ENCODE assay signal across 20 cellular contexts in genomic region chr5:544675-545330, GRCh38. TPM values are rescaled to one million over a fixed set of nuclear protein-coding genes. Genes with fewer than 3 reads are reported as not detected.
DNase-seq lines count a peak whose midpoint lies in the region; ATAC-seq and TF ChIP-seq lines count a peak whose summit lies in the region.
"Had no signal": no experiment of that assay in that cellular context is flagged by ENCODE, and none has a peak within 500 bp of the region (broad histone marks: within the 10 kb centered on the region; RNA-seq: fewer than 3 reads in every experiment).

No MANE protein-coding gene starts in this region.

- peak overlapping the region; percentile 56 for H3K4me2 ChIP-seq in SU-DHL-6 (ENCODE audit: low read depth, low read length, poor library complexity, severe bottlenecking)

- no peak overlapping the region for H3K4me3 ChIP-seq in SU-DHL-6 (ENCODE audit: insufficient read depth, low read length, poor library complexity, severe bottlenecking)
- H3K4me3 ChIP-seq: mucosa of descending colon had no signal

- no peaks in the 10 kb centered on the region for H4K20me1 ChIP-seq in SU-DHL-6 (ENCODE audit: low read depth, low read length)

- TF ChIP-seq CTCF in GM12872 (IDR thresholded peaks at IDR 0.05; ENCODE audit: insufficient read depth, low read depth, low read length) (0 out of 3 replicates have a peak, but pooled peaks have one; percentile 7), SU-DHL-6 (IDR thresholded peaks at IDR 0.05; ENCODE audit: insufficient read depth, low read length, poor library complexity, severe bottlenecking) (no peak), natural killer cell (IDR thresholded peaks at IDR 0.05) (no peak)

- ATAC-seq in natural killer cell: no peak
- ATAC-seq in HG02970 (IDR thresholded peaks at IDR 0.05; ENCODE audit: low FRiP score, unreplicated experiment): no peak

- no peaks in the 10 kb centered on the region for H3K36me3 ChIP-seq in SU-DHL-6 (ENCODE audit: low read length)
- H3K36me3 ChIP-seq: left lung had no signal

- peak overlapping the region; percentile 31 for H3K4me3 Mint-ChIP-seq in natural killer cell
- H3K4me3 Mint-ChIP-seq: endodermal cell, type B pancreatic cell had no signal

- no peaks in the 10 kb centered on the region for H3F3A ChIP-seq in SU-DHL-6 (ENCODE audit: insufficient read depth)

- H3K27me3 ChIP-seq in SU-DHL-6 (ENCODE audit: low read length): no peaks in the 10 kb centered on the region

- no peaks in the 10 kb centered on the region for H3K9me3 Mint-ChIP-seq in natural killer cell
- H3K9me3 Mint-ChIP-seq: endodermal cell, type B pancreatic cell had no signal

- intact Hi-C loops in natural killer cell (cut with micrococcal nuclease): no loop called here

- H3K79me2 ChIP-seq in SU-DHL-6 (ENCODE audit: insufficient read depth, low read length): no peaks in the 10 kb centered on the region

- H3K9me2 ChIP-seq in SU-DHL-6 (replicated peaks; ENCODE audit: insufficient read depth, low read length): no peaks in the 10 kb centered on the region

- H3K4me1 Mint-ChIP-seq in natural killer cell: peaks cover 7 to 32% of the 10 kb centered on the region in 2 donors

- H3K9ac ChIP-seq in SU-DHL-6 (ENCODE audit: low read length): peak overlapping the region; percentile 26; the same call in 1 of the 2 replicates

- H2AFZ ChIP-seq in SU-DHL-6 (ENCODE audit: low read depth, low read length, severe bottlenecking): peak overlapping the region; percentile 37

- H3K27me3 Mint-ChIP-seq in natural killer cell (ENCODE audit: low read depth in 2 of 2): peaks cover 17 to 22% of the 10 kb centered on the region in 2 donors

- peak; percentile 26 for DNase-seq in activated CD4-positive, CD25-positive, alpha-beta regulatory T cell treated with anti-CD3 and anti-CD28 coated beads, Interleukin-2, amount 50 U/mL, for 72 hours
- DNase-seq in activated CD4-positive, CD25-positive, alpha-beta regulatory T cell (lab: John Stamatoyannopoulos, UW): no peak
- no peak for DNase-seq in natural killer cell
- no peak for DNase-seq in AG08396 (ENCODE audit: low spot score)
- no peak for DNase-seq in stimulated activated CD8-positive, alpha-beta memory T cell treated with anti-CD3 and anti-CD28 coated beads, Interleukin-4, amount 100 ng/mL, for 48 hours
- DNase-seq: activated T-cell treated with anti-CD3 and anti-CD28 coated beads, Interleukin-2, amount 50 U/mL, for 4 hours; endodermal cell; H7; NCI-H2029 treated with DMSO at 0.1 percent for 48 hours; NCI-H446 treated with DMSO at 0.1 percent for 48 hours; NK-92 treated with Interleukin-12 subunit alpha and Interleukin-12 subunit beta, amount 100 ng/mL, for 24 hours; stimulated activated naive CD4-positive, alpha-beta T cell treated with Interleukin-2 at 50 U/mL for 16 hours had no signal

- H3K27ac ChIP-seq in SU-DHL-6 (ENCODE audit: low read depth, low read length): 0 out of 2 replicates have a peak overlapping the region, but pooled peaks have one; percentile 39
- H3K27ac ChIP-seq: 22Rv1 had no signal

- no peaks in the 10 kb centered on the region for H3K36me3 Mint-ChIP-seq in natural killer cell
- H3K36me3 Mint-ChIP-seq: activated naive CD8-positive, alpha-beta T cell; type B pancreatic cell had no signal

- H3K9me3 ChIP-seq in SU-DHL-6 (ENCODE audit: insufficient read depth, low read length): no peaks in the 10 kb centered on the region
- H3K9me3 ChIP-seq: left lung, mucosa of descending colon had no signal

- H3K27ac Mint-ChIP-seq in natural killer cell: peak overlapping the region in 1 of 2 donors; percentile 80
- H3K27ac Mint-ChIP-seq: endodermal cell, type B pancreatic cell had no signal

RNA-seq across cellular contexts. Expression of gene SLC9A3, which starts 20.6 kb away (rescaled TPM):
- total RNA-seq in natural killer cell: 1 to 10 TPM in 1 of 3 donors, under 1 TPM in 2; 0.61 to 1.1 (median 0.73) TPM
